1 cellular context compared by ENCODE assay signal in the genomic region with DNA sequence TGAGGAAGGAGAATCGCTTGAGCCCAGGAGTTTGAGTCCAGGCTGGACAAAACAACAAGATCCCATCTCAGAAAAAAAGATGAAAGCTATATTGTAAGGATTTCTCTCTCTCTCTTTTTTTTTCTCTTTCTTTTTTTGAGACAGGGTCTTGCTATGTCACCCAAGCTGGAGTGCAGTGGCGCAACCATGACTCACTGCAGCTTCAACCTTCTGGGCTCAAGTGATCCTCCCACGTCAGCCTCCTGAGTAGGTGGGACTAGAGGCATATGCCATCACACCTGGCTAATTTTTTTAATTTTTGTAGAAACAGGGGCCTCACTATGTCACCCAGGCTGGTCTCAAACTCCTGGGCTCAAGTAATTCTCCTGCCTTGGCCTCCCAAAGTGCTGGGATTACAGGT.
TF ChIP-seq lines count a peak whose summit lies in the region.

No MANE protein-coding gene starts in this region.

TF ChIP-seq in HepG2, 621 proteins besides CTCF, POLR2A, EP300 and RAD21:
- TF ChIP-seq ARNT (IDR thresholded peaks at IDR 0.05) (no peak), CEBPB (IDR thresholded peaks at IDR 0.05; ENCODE audit: borderline replicate concordance, low read depth, low read length) (peak; percentile 5; the same call in 1 of the 2 replicates), HNRNPH1 (optimal IDR thresholded peaks at IDR 0.05; ENCODE audit: low read depth, low read length) (no peak), FOSL2 (CRISPR knock-in tag; IDR thresholded peaks at IDR 0.05) (peak; percentile 41; the same call in 1 of the 2 replicates)
- TF ChIP-seq, protein P1, sequence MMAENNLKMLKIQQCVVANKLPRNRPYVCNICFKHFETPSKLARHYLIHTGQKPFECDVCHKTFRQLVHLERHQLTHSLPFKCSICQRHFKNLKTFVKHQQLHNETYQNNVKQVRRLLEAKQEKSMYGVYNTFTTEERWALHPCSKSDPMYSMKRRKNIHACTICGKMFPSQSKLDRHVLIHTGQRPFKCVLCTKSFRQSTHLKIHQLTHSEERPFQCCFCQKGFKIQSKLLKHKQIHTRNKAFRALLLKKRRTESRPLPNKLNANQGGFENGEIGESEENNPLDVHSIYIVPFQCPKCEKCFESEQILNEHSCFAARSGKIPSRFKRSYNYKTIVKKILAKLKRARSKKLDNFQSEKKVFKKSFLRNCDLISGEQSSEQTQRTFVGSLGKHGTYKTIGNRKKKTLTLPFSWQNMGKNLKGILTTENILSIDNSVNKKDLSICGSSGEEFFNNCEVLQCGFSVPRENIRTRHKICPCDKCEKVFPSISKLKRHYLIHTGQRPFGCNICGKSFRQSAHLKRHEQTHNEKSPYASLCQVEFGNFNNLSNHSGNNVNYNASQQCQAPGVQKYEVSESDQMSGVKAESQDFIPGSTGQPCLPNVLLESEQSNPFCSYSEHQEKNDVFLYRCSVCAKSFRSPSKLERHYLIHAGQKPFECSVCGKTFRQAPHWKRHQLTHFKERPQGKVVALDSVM (CRISPR knock-in tag; IDR thresholded peaks at IDR 0.05) = peak; percentile 24; the same call in 1 of the 2 replicates
TF ChIP-seq in HepG2: peak in this region for 3.
